In genomic region chr5:181187500-181188213, GRCh38 we compare ENCODE assay signal across 8 cellular contexts. TPM values are rescaled to one million over a fixed set of nuclear protein-coding genes. Genes with fewer than 3 reads are reported as not detected.
DNase-seq lines count a peak whose midpoint lies in the region; ATAC-seq and TF ChIP-seq lines count a peak whose summit lies in the region.

No MANE protein-coding gene starts in this region.

- peaks cover 7% of the 10 kb centered on the region for H3K4me1 Mint-ChIP-seq in MCF 10A (ENCODE audit: insufficient read depth, unreplicated experiment)

- H2AFZ ChIP-seq in DND-41 (ENCODE audit: low read depth, low read length) (no peak overlapping the region), OCI-LY7 (ENCODE audit: low read length) (peak overlapping the region; percentile 63)

- DNase-seq in DND-41: peak; percentile 41
- DNase-seq in OCI-LY7 (ENCODE audit: low spot score): peak; percentile 75
- peak; percentile 92 for DNase-seq in MCF 10A (ENCODE audit: unreplicated experiment)
- DNase-seq in kidney tubule cell (ENCODE audit: low spot score): peak; percentile 82
- DNase-seq in stimulated activated CD4-positive, alpha-beta T cell treated with anti-CD3 and anti-CD28 coated beads, Interleukin-2, amount 100 ng/mL, for 24 hours: peak; percentile 70 to 88
- DNase-seq in MV-4-11 (lab: John Stamatoyannopoulos, UW): no peak

- H3K9me3 ChIP-seq in DND-41 (ENCODE audit: insufficient read depth, low read length, severe bottlenecking): no peaks in the 10 kb centered on the region
- H3K9me3 ChIP-seq in OCI-LY7 (ENCODE audit: low read length): no peaks in the 10 kb centered on the region

- H3K4me2 ChIP-seq in DND-41 (ENCODE audit: insufficient read depth, low read length) (no peak overlapping the region), OCI-LY7 (ENCODE audit: low read length) (peak overlapping the region; percentile 85)

- H3K27ac ChIP-seq in DND-41 (ENCODE audit: low read length) (no peak overlapping the region), OCI-LY7 (ENCODE audit: low read depth, low read length, poor library complexity, severe bottlenecking) (peak overlapping the region; percentile 82)

- H3K27ac Mint-ChIP-seq in MCF 10A (ENCODE audit: low read depth, unreplicated experiment): peak overlapping the region; percentile 93

- H3K27me3 ChIP-seq in DND-41 (ENCODE audit: insufficient read depth, low read length, poor library complexity): no peaks in the 10 kb centered on the region

- H3K36me3 ChIP-seq in DND-41 (ENCODE audit: insufficient read depth, low read length) (no peaks in the 10 kb centered on the region; the same call in 1 of the 2 replicates), OCI-LY7 (ENCODE audit: insufficient read depth, low read length) (no peaks in the 10 kb centered on the region)

- no peak overlapping the region for H3K4me3 ChIP-seq in DND-41 (ENCODE audit: low read depth in 1 of 2, low read length in 2 of 2)
- peak overlapping the region; percentile 69 for H3K4me3 ChIP-seq in OCI-LY7 (ENCODE audit: low read depth, low read length, poor library complexity, severe bottlenecking)

- CTCF ChIA-PET in OCI-LY7 (lab: Charles Lee; ENCODE audit: unreplicated experiment) (interaction anchor here (1.1 to 1.2 kb wide), 2 partner anchors 14 to 15 kb away, joined by 3 read pairs; no protein-coding TSS in a partner anchor), MCF 10A (lab: Yijun Ruan, JAX) (interaction anchor here (0.6 to 7.4 kb wide), 6 partner anchors 9 to 817 kb away, joined by 3 to 67 read pairs (median 4); partner anchors contain the start of gene TRIM7)

- H4K20me1 ChIP-seq in DND-41 (ENCODE audit: insufficient read depth, low read length): no peaks in the 10 kb centered on the region
- H4K20me1 ChIP-seq in OCI-LY7 (ENCODE audit: insufficient read depth, low read length): no peaks in the 10 kb centered on the region

- POLR2A ChIA-PET in OCI-LY7 (lab: Charles Lee): interaction anchor here (0.7 to 1.6 kb wide), 5 partner anchors 15 to 327 kb away, joined by 3 to 7 read pairs (median 4); partner anchors contain the start of gene ZFP62
- POLR2A ChIA-PET in MCF 10A (lab: Yijun Ruan, JAX): interaction anchor here (0.8 to 8.8 kb wide), 17 partner anchors 15 to 388 kb away, joined by 3 to 432 read pairs (median 11); partner anchors contain the start of genes RACK1, TRIM41, TRIM52 and TRIM7

- BruUV-seq in OCI-LY7 (replicated peaks; lab: Mats Ljungman, UMichigan) (no TSS peak), MCF 10A (replicated peaks; lab: Mats Ljungman, UMichigan) (TSS peak; percentile 63)

- ATAC-seq in DND-41 (ENCODE audit: insufficient read depth, low read depth) (no peak), GM19467 (IDR thresholded peaks at IDR 0.05; ENCODE audit: unreplicated experiment) (no peak), GM18868 (IDR thresholded peaks at IDR 0.05; ENCODE audit: unreplicated experiment) (no peak)

- H3K27me3 Mint-ChIP-seq in MCF 10A (ENCODE audit: insufficient read depth, unreplicated experiment): no peaks in the 10 kb centered on the region

- no peaks in the 10 kb centered on the region for H3K9me2 ChIP-seq in OCI-LY7 (ENCODE audit: insufficient read depth, low read length)

- TF ChIP-seq CTCF in DND-41 (IDR thresholded peaks at IDR 0.05; ENCODE audit: borderline replicate concordance, extremely low read depth, low read length, poor library complexity, severe bottlenecking) (no peak), OCI-LY7 (conservative IDR thresholded peaks at IDR 0.05; ENCODE audit: low read length) (0 out of 2 replicates have a peak, but pooled peaks have one; percentile 14), MCF 10A (IDR thresholded peaks at IDR 0.05; ENCODE audit: unreplicated experiment) (peak; percentile 40)

- no peak overlapping the region for H3K9ac ChIP-seq in DND-41 (ENCODE audit: low read depth, low read length)

- H3K4me1 ChIP-seq in DND-41 (ENCODE audit: insufficient read depth, low read length) (peaks cover 48% of the 10 kb centered on the region), OCI-LY7 (ENCODE audit: insufficient read depth, low read length, poor library complexity, severe bottlenecking) (peaks cover 35% of the 10 kb centered on the region)

- peaks cover 38% of the 10 kb centered on the region for H3K36me3 Mint-ChIP-seq in MCF 10A (ENCODE audit: insufficient read depth, unreplicated experiment)

- H3K9me3 Mint-ChIP-seq in MCF 10A (ENCODE audit: unreplicated experiment): no peaks in the 10 kb centered on the region

- intact Hi-C loops in OCI-LY7 (cut with micrococcal nuclease; ENCODE audit: unreplicated experiment) (loop anchor here (1.0 kb wide), 3 partner anchors 14 to 74 kb away; partner anchors contain the start of gene TRIM52), MCF 10A (cut with micrococcal nuclease) (loop anchor here (1.0 to 10.0 kb wide), 6 partner anchors 15 to 403 kb away; partner anchors contain the start of genes MGAT1, TRIM52 and ZFP62)

- H3K79me2 ChIP-seq in DND-41 (ENCODE audit: insufficient read depth, low read length): peaks cover 5% of the 10 kb centered on the region
- peaks cover 6% of the 10 kb centered on the region; the same call in 1 of the 2 replicates for H3K79me2 ChIP-seq in OCI-LY7 (ENCODE audit: insufficient read depth, low read depth, low read length)

- peak overlapping the region; percentile 96 for H3K4me3 Mint-ChIP-seq in MCF 10A (ENCODE audit: unreplicated experiment)

RNA-seq across cellular contexts. Expression of gene TRIM7, which starts 17.3 kb away (rescaled TPM):
- 0.22 and 0.44 TPM in 2 replicates for total RNA-seq in OCI-LY7 (2014; rRNA removed; shearing (Covaris generic))
- 1.8 and 2.2 TPM in 2 replicates for total RNA-seq in OCI-LY7 (2022)
- total RNA-seq in MCF 10A (2022): 26.3 and 27.0 TPM in 2 replicates

RNA-seq across cellular contexts. Expression of gene TRIM41, which starts 35.4 kb away (rescaled TPM):
- 30.2 and 30.4 TPM in 2 replicates for total RNA-seq in OCI-LY7 (2014; rRNA removed; shearing (Covaris generic))
- total RNA-seq in OCI-LY7 (2022) (68.2 and 73.4 TPM in 2 replicates), MCF 10A (2022) (42.8 and 49.4 TPM in 2 replicates)

RNA-seq across cellular contexts. Expression of gene OR2V2, which starts 40.3 kb away (rescaled TPM):
- 0.06 and 0.23 TPM in 2 replicates for total RNA-seq in OCI-LY7 (2014; rRNA removed; shearing (Covaris generic))
- total RNA-seq in OCI-LY7 (2022) (not detected in 2 replicates), MCF 10A (2022) (not detected in 2 replicates)

RNA-seq across cellular contexts. Expression of gene RACK1, which starts 56.0 kb away (rescaled TPM):
- 4,583 and 5,614 TPM in 2 replicates for total RNA-seq in OCI-LY7 (2014; rRNA removed; shearing (Covaris generic))
- total RNA-seq in OCI-LY7 (2022) (2,077 and 2,357 TPM in 2 replicates), MCF 10A (2022) (2,995 and 4,050 TPM in 2 replicates)

RNA-seq across cellular contexts. Expression of gene OR2V1, which starts 56.7 kb away (rescaled TPM):
- not detected in 2 replicates for total RNA-seq in OCI-LY7 (2014; rRNA removed; shearing (Covaris generic))
- total RNA-seq in OCI-LY7 (2022) (not detected in 2 replicates), MCF 10A (2022) (not detected in 2 replicates)
